ENCODE assay signal across 13 cellular contexts in genomic region chr13:23500858-23501257, GRCh38.
DNase-seq lines count a peak whose midpoint lies in the region; ATAC-seq and TF ChIP-seq lines count a peak whose summit lies in the region.
"Had no signal": no experiment of that assay in that cellular context is flagged by ENCODE, and none has a peak within 500 bp of the region (broad histone marks: within the 10 kb centered on the region; RNA-seq: fewer than 3 reads in every experiment).

No MANE protein-coding gene starts in this region.

- H3K36me3 ChIP-seq in mesodermal cell (ENCODE audit: control insufficient read depth, insufficient read depth, low read length), result no peaks in the 10 kb centered on the region
- H3K36me3 ChIP-seq: pancreas had no signal

- WGBS in mesodermal cell (ENCODE audit: insufficient coverage in 2 of 2), 2 experiments, result 83 to 100% methylated on average over 1 of the region's 4 CpGs

- H3K9me3 ChIP-seq in mesodermal cell (ENCODE audit: control insufficient read depth, low read length), result peaks cover 5% of the 10 kb centered on the region
- H3K9me3 ChIP-seq: pancreas had no signal

- TF ChIP-seq CTCF in choroid plexus epithelial cell (conservative IDR thresholded peaks at IDR 0.05; ENCODE audit: low read depth, low read length), result no peak

- ATAC-seq in HG03196 (IDR thresholded peaks at IDR 0.05; ENCODE audit: unreplicated experiment) (no peak), HG03097 (IDR thresholded peaks at IDR 0.05; ENCODE audit: low FRiP score, unreplicated experiment) (no peak)

- H3K4me3 ChIP-seq in choroid plexus epithelial cell (ENCODE audit: low read depth, low read length) (no peak overlapping the region), mesodermal cell (ENCODE audit: extremely low read depth, insufficient read depth, low read length, poor library complexity, severe bottlenecking) (no peak overlapping the region)
- H3K4me3 ChIP-seq: pancreas had no signal

- DNase-seq in AG08396 (ENCODE audit: low spot score) (peak; percentile 66), LoVo (ENCODE audit: low spot score) (peak; percentile 42), choroid plexus epithelial cell (ENCODE audit: low read depth) (peak; percentile 83), HuH-7.5 (ENCODE audit: low spot score) (no peak), cerebellar nuclear complex (lab: John Stamatoyannopoulos, UW) (no peak)
- DNase-seq: activated naive CD4-positive, alpha-beta T cell treated with anti-CD3 and anti-CD28 coated beads, Interleukin-2, amount 50 U/mL, for 16 hours; head of caudate nucleus; NCI-H1105 treated with DMSO at 0.1 percent for 48 hours; NCI-H524 treated with DMSO at 0.1 percent for 48 hours; pancreas had no signal

- H3K4me1 ChIP-seq in mesodermal cell (ENCODE audit: control insufficient read depth, insufficient read depth, low read length, poor library complexity, severe bottlenecking), result peaks cover 30% of the 10 kb centered on the region
- H3K4me1 ChIP-seq: pancreas had no signal

- peak overlapping the region; percentile 68 for H3K27ac ChIP-seq in mesodermal cell (ENCODE audit: low read depth, low read length, severe bottlenecking)

Comparison
In these comparisons a context has a peak if more than half of its experiments do, and no peak if none do; other contexts are left out.
1. DNase-seq: peak in AG08396 (single experiment), LoVo (single experiment) and choroid plexus epithelial cell (single experiment); none in HuH-7.5 (single experiment) and cerebellar nuclear complex (0 of 2).